ENCODE assay signal across 9 cellular contexts in genomic region chr3:53677406-53677805, GRCh38.
DNase-seq lines count a peak whose midpoint lies in the region; ATAC-seq and TF ChIP-seq lines count a peak whose summit lies in the region.
"Had no signal": no experiment of that assay in that cellular context is flagged by ENCODE, and none has a peak within 500 bp of the region (broad histone marks: within the 10 kb centered on the region; RNA-seq: fewer than 3 reads in every experiment).

No MANE protein-coding gene starts in this region.

- H3K4me3 ChIP-seq in HCT116 (replicated peaks in 1 of 2; ENCODE audit: low read depth in 1 of 2, low read length in 2 of 2): no peak overlapping the region
- H3K4me3 ChIP-seq in body of pancreas: no peak overlapping the region
- no peak overlapping the region for H3K4me3 ChIP-seq in lower lobe of right lung
- no peak overlapping the region for H3K4me3 ChIP-seq in suprapubic skin

- H3K4me3 Mint-ChIP-seq in CD14-positive monocyte: no peak overlapping the region

- TF ChIP-seq CTCF in CD14-positive monocyte (IDR thresholded peaks at IDR 0.05) (peak; percentile 28), HCT116 (IDR thresholded peaks at IDR 0.05 in 2 of 3, conservative IDR thresholded peaks at IDR 0.05 in 1 of 3; ENCODE audit: borderline replicate concordance in 1 of 3, insufficient read depth in 1 of 3, low read depth in 2 of 3, low read length in 2 of 3) (peak; percentile 33 to 52 (median 46); a peak in 4 of 6 replicates), body of pancreas (IDR thresholded peaks at IDR 0.05) (peak in 5 of 7 experiments; percentile 11 to 52 (median 38)), lower lobe of right lung (IDR thresholded peaks at IDR 0.05) (peak; percentile 27), suprapubic skin (IDR thresholded peaks at IDR 0.05) (no peak)

- no peak overlapping the region for H3K27ac Mint-ChIP-seq in CD14-positive monocyte

- no peak overlapping the region for H2AFZ ChIP-seq in HCT116 (ENCODE audit: low read depth, low read length, poor library complexity, severe bottlenecking)

- TF ChIP-seq POLR2A in HCT116 (IDR thresholded peaks at IDR 0.05; ENCODE audit: borderline replicate concordance, extremely low read depth, insufficient read depth, insufficient read length) (no peak), body of pancreas (IDR thresholded peaks at IDR 0.05) (no peak), suprapubic skin (IDR thresholded peaks at IDR 0.05) (no peak)

- H3K27ac ChIP-seq in HCT116 (ENCODE audit: low read depth, low read length) (no peak overlapping the region), body of pancreas (no peak overlapping the region), lower lobe of right lung (no peak overlapping the region), suprapubic skin (no peak overlapping the region)

- 21 to 23% methylated on average over 4 of the region's 4 CpGs for WGBS in body of pancreas, 2 donors
- 70% methylated on average over 4 of the region's 4 CpGs for WGBS in suprapubic skin

- BruUV-seq in HCT116 (replicated peaks; lab: Mats Ljungman, UMichigan): no TSS peak

- no peaks in the 10 kb centered on the region for H4K20me1 ChIP-seq in HCT116 (ENCODE audit: insufficient read depth)

- no peaks in the 10 kb centered on the region for H3K79me2 ChIP-seq in HCT116 (ENCODE audit: insufficient read depth, low read length)

- ATAC-seq in HCT116 (peak; percentile 92), body of pancreas (no peak), lower lobe of right lung (peak; percentile 65 to 77), GM19455 (IDR thresholded peaks at IDR 0.05; ENCODE audit: unreplicated experiment) (no peak)

- DNase-seq in CD14-positive monocyte (ENCODE audit: low spot score) (no peak), HCT116 (ENCODE audit: low read depth, low spot score) (no peak), body of pancreas (peak in 2 of 4 donors; percentile 28 to 34), lower lobe of right lung (no peak), suprapubic skin (ENCODE audit: low spot score in 2 of 2) (no peak), EL (no peak)
- DNase-seq in activated effector memory CD4-positive, alpha-beta T cell treated with Interleukin-2 at 50 U/mL for 16 hours: no peak
- DNase-seq: NCI-H446 treated with DMSO at 0.1 percent for 48 hours had no signal

- intact Hi-C loops in CD14-positive monocyte (cut with micrococcal nuclease): no loop called here
- intact Hi-C loops in HCT116 (cut with micrococcal nuclease): loop anchor here (5.0 kb wide), 1 partner anchor 245 kb away; no protein-coding TSS in a partner anchor
- intact Hi-C loops in body of pancreas (cut with DNase I): no loop called here
- intact Hi-C loops in lower lobe of right lung (cut with DNase I): no loop called here

- H3K9me3 Mint-ChIP-seq in CD14-positive monocyte: peaks cover 0 to 2% (median 0%) of the 10 kb centered on the region in 7 donors

- H3K36me3 ChIP-seq in HCT116 (ENCODE audit: control insufficient read depth in 1 of 2, insufficient read depth in 2 of 2, low read length in 2 of 2): no peaks in the 10 kb centered on the region
- H3K36me3 ChIP-seq in body of pancreas (replicated peaks in 1 of 2; ENCODE audit: insufficient read depth in 1 of 2, low read depth in 2 of 2): no peaks in the 10 kb centered on the region
- no peaks in the 10 kb centered on the region for H3K36me3 ChIP-seq in lower lobe of right lung
- no peaks in the 10 kb centered on the region for H3K36me3 ChIP-seq in suprapubic skin

- no peak overlapping the region for H3K9ac ChIP-seq in HCT116 (ENCODE audit: low read length)

- RAD21 ChIA-PET in HCT116 (lab: Charles Lee; ENCODE audit: low non-redundant PET in 1 of 2, low total read pairs in 2 of 2, uncharacterized antibody in 2 of 2, unreplicated experiment in 2 of 2): no interaction called here

- CTCF ChIA-PET in HCT116 (lab: Charles Lee): interaction anchor here (1.0 kb wide), 1 partner anchor 33 kb away, joined by 4 read pairs; no protein-coding TSS in a partner anchor

- no peaks in the 10 kb centered on the region for H3K36me3 Mint-ChIP-seq in CD14-positive monocyte

- H3K4me1 ChIP-seq in HCT116 (ENCODE audit: control insufficient read depth in 1 of 2, insufficient read depth in 2 of 2, low read length in 2 of 2) (no peaks in the 10 kb centered on the region), body of pancreas (no peaks in the 10 kb centered on the region), lower lobe of right lung (no peaks in the 10 kb centered on the region), suprapubic skin (no peaks in the 10 kb centered on the region)

- H3K27me3 ChIP-seq in HCT116 (ENCODE audit: insufficient read depth, low read length): peaks cover 23% of the 10 kb centered on the region; the same call in 1 of the 2 replicates
- H3K27me3 ChIP-seq in body of pancreas: no peaks in the 10 kb centered on the region
- no peaks in the 10 kb centered on the region for H3K27me3 ChIP-seq in lower lobe of right lung (ENCODE audit: low read depth)
- H3K27me3 ChIP-seq in suprapubic skin: peaks cover 2% of the 10 kb centered on the region

- H3K4me1 Mint-ChIP-seq in CD14-positive monocyte: no peaks in the 10 kb centered on the region

- no peak overlapping the region for H3K4me2 ChIP-seq in HCT116 (ENCODE audit: low read length)

- H3K9me3 ChIP-seq in HCT116 (ENCODE audit: control insufficient read depth in 1 of 2, insufficient read depth in 1 of 2, low read depth in 1 of 2, low read length in 2 of 2) (no peaks in the 10 kb centered on the region), body of pancreas (no peaks in the 10 kb centered on the region), lower lobe of right lung (no peaks in the 10 kb centered on the region), suprapubic skin (no peaks in the 10 kb centered on the region)

- TF ChIP-seq EP300 in suprapubic skin (IDR thresholded peaks at IDR 0.05): no peak

- no peaks in the 10 kb centered on the region for H3K9me2 ChIP-seq in HCT116 (ENCODE audit: insufficient read depth)

- peaks cover 14 to 27% (median 14%) of the 10 kb centered on the region in 3 donors for H3K27me3 Mint-ChIP-seq in CD14-positive monocyte (ENCODE audit: low read depth in 3 of 3)

- POLR2A ChIA-PET in HCT116 (lab: Charles Lee): no interaction called here

- peak; percentile 37 for TF ChIP-seq RAD21 in HCT116 (IDR thresholded peaks at IDR 0.05; ENCODE audit: low read depth)

TF ChIP-seq in HCT116, 20 proteins besides CTCF, POLR2A, EP300 and RAD21 (continues in another document):
- TF ChIP-seq EGR1 (IDR thresholded peaks at IDR 0.05; ENCODE audit: low read depth): no peak
- TF ChIP-seq MAX (IDR thresholded peaks at IDR 0.05): no peak
- no peak for TF ChIP-seq SRF (IDR thresholded peaks at IDR 0.05; ENCODE audit: low read depth)
- TF ChIP-seq REST (IDR thresholded peaks at IDR 0.05; ENCODE audit: low read depth): no peak
- no peak for TF ChIP-seq SIN3A (IDR thresholded peaks at IDR 0.05; ENCODE audit: low read depth)
- no peak for TF ChIP-seq ATF3 (IDR thresholded peaks at IDR 0.05)
- no peak for TF ChIP-seq CBX3 (IDR thresholded peaks at IDR 0.05; ENCODE audit: low read depth)
- no peak for TF ChIP-seq POLR2AphosphoS5 (IDR thresholded peaks at IDR 0.05; ENCODE audit: low read depth, low read length)
- TF ChIP-seq ZBTB33 (IDR thresholded peaks at IDR 0.05; ENCODE audit: extremely low read depth, insufficient replicate concordance, low read length): no peak
- TF ChIP-seq ELF1 (IDR thresholded peaks at IDR 0.05; ENCODE audit: borderline replicate concordance, low read depth): no peak

Comparison
In these comparisons a context has a peak if more than half of its experiments do, and no peak if none do; other contexts are left out.
1. CTCF ChIP-seq: peak in CD14-positive monocyte (single experiment), HCT116 (3 of 3), body of pancreas (5 of 7) and lower lobe of right lung (single experiment); none in suprapubic skin (0 of 2).
2. ATAC-seq: peak in HCT116 (single experiment) and lower lobe of right lung (2 of 2); none in body of pancreas (single experiment) and GM19455 (single experiment).